10 cellular contexts compared by ENCODE assay signal in genomic region chr2:66577331-66578041, GRCh38.
DNase-seq lines count a peak whose midpoint lies in the region; ATAC-seq, FAIRE-seq and TF ChIP-seq lines count a peak whose summit lies in the region.
"Had no signal": no experiment of that assay in that cellular context is flagged by ENCODE, and none has a peak within 500 bp of the region (broad histone marks: within the 10 kb centered on the region; RNA-seq: fewer than 3 reads in every experiment).

No MANE protein-coding gene starts in this region.

- H3K79me2 ChIP-seq in trophoblast cell (ENCODE audit: control insufficient read depth, insufficient read depth, low read length, poor library complexity) = peaks cover 1% of the 10 kb centered on the region

- no peak for TF ChIP-seq CTCF in CD14-positive monocyte (IDR thresholded peaks at IDR 0.05)
- peak in 1 of 4 experiments; percentile 41 for TF ChIP-seq CTCF in gastroesophageal sphincter (IDR thresholded peaks at IDR 0.05)
- TF ChIP-seq CTCF in D721Med (IDR thresholded peaks at IDR 0.05; ENCODE audit: insufficient read depth, missing control alignments) = no peak

- H3K36me3 ChIP-seq in SK-N-MC (ENCODE audit: insufficient read depth, low read length) = peaks cover 6% of the 10 kb centered on the region
- H3K36me3 ChIP-seq in gastroesophageal sphincter = no peaks in the 10 kb centered on the region
- H3K36me3 ChIP-seq in trophoblast cell (ENCODE audit: control insufficient read depth in 1 of 2, insufficient read depth in 2 of 2, low read length in 2 of 2) = no peaks in the 10 kb centered on the region

- H3K23ac ChIP-seq in trophoblast cell (ENCODE audit: low read length) = no peak overlapping the region

- H3K14ac ChIP-seq in trophoblast cell (ENCODE audit: low read length) = peak overlapping the region; percentile 2

- no peak overlapping the region for H2BK120ac ChIP-seq in trophoblast cell (ENCODE audit: insufficient read depth, low read length, poor library complexity)

- intact Hi-C loops in CD14-positive monocyte (cut with micrococcal nuclease) = loop anchor here (5.0 to 10.0 kb wide), 2 partner anchors 143 to 145 kb away; partner anchors contain the start of gene MEIS1 (in 1 of the 2)

- peaks cover 25 to 64% (median 26%) of the 10 kb centered on the region in 3 donors for H3K27me3 Mint-ChIP-seq in CD14-positive monocyte (ENCODE audit: low read depth in 3 of 3)

- no peak overlapping the region for H2AK5ac ChIP-seq in trophoblast cell (ENCODE audit: low read length)

- no peak overlapping the region for H2BK5ac ChIP-seq in trophoblast cell (ENCODE audit: low read depth, low read length, poor library complexity)

- peaks cover 0 to 17% (median 10%) of the 10 kb centered on the region in 7 donors for H3K9me3 Mint-ChIP-seq in CD14-positive monocyte

- H3K27me3 ChIP-seq in gastroesophageal sphincter (peaks cover 29% of the 10 kb centered on the region), trophoblast cell (ENCODE audit: insufficient read depth, low read length) (peaks cover 21% of the 10 kb centered on the region)

- peaks cover 0 to 2% of the 10 kb centered on the region in 2 donors for H3K36me3 Mint-ChIP-seq in CD14-positive monocyte

- no peak overlapping the region for H3K27ac Mint-ChIP-seq in CD14-positive monocyte

- peak overlapping the region; percentile 17 for H4K8ac ChIP-seq in trophoblast cell (ENCODE audit: low read depth, low read length)

- H3K9me3 ChIP-seq in SK-N-MC (ENCODE audit: low read depth, low read length) = no peaks in the 10 kb centered on the region
- no peaks in the 10 kb centered on the region for H3K9me3 ChIP-seq in gastroesophageal sphincter
- peaks cover 2% of the 10 kb centered on the region for H3K9me3 ChIP-seq in trophoblast cell (ENCODE audit: insufficient read depth, low read depth, low read length)

- H3K18ac ChIP-seq in trophoblast cell (ENCODE audit: low read length) = no peak overlapping the region

- H4K12ac ChIP-seq in trophoblast cell (ENCODE audit: low read depth, low read length) = no peak overlapping the region

- H3K4me3 ChIP-seq in SK-N-MC (peak overlapping the region; percentile 81), gastroesophageal sphincter (peak overlapping the region; percentile 59 to 65), trophoblast cell (ENCODE audit: low read depth, low read length) (peak overlapping the region; percentile 41)

- ATAC-seq in gastroesophageal sphincter = peak; percentile 23

- H3K4me2 ChIP-seq in trophoblast cell (ENCODE audit: low read length) = peak overlapping the region; percentile 94

- H2BK12ac ChIP-seq in trophoblast cell (ENCODE audit: low read length) = no peak overlapping the region

- H3K4ac ChIP-seq in trophoblast cell (ENCODE audit: low read depth, low read length) = no peak overlapping the region

- H3K9ac ChIP-seq in SK-N-MC (ENCODE audit: insufficient read length) = peak overlapping the region; percentile 88
- H3K9ac ChIP-seq in trophoblast cell (ENCODE audit: low read length) = no peak overlapping the region

- peaks cover 35% of the 10 kb centered on the region for H3K4me1 Mint-ChIP-seq in CD14-positive monocyte

- H4K91ac ChIP-seq in trophoblast cell (ENCODE audit: low read depth, low read length) = peak overlapping the region; percentile 2

- peak in 1 of 2 donors; percentile 2 for TF ChIP-seq POLR2A in gastroesophageal sphincter (IDR thresholded peaks at IDR 0.05)

- FAIRE-seq in D721Med (lab: Jason Lieb, UNC) = no peak

- H2AFZ ChIP-seq in trophoblast cell (ENCODE audit: insufficient read depth, low read length, poor library complexity) = peak overlapping the region; percentile 5

- H3K4me1 ChIP-seq in gastroesophageal sphincter (peaks cover 0 to 78% (median 4%) of the 10 kb centered on the region in 3 donors), trophoblast cell (ENCODE audit: control insufficient read depth in 1 of 2, insufficient read depth in 2 of 2, low read length in 2 of 2) (peaks cover 17 to 31% of the 10 kb centered on the region in 2 experiments)

- DNase-seq in CD14-positive monocyte (ENCODE audit: low spot score) (no peak), SK-N-MC (ENCODE audit: low read depth, low spot score) (no peak), trophoblast cell (no peak), NCI-H1436 (lab: John Stamatoyannopoulos, UW) (no peak), SHP77 treated with DMSO at 0.1 percent for 48 hours (lab: John Stamatoyannopoulos, UW) (no peak), D721Med (ENCODE audit: insufficient read length, low spot score) (no peak)
- no peak for DNase-seq in activated effector memory CD4-positive, alpha-beta T cell treated with Interleukin-2 at 50 U/mL for 16 hours
- DNase-seq: activated CD4-positive, alpha-beta T cell treated with anti-CD3 and anti-CD28 coated beads for 48 hours; NCI-H1105 treated with DMSO at 0.1 percent for 48 hours had no signal

- peak overlapping the region; percentile 98 for H3K27ac ChIP-seq in SK-N-MC
- H3K27ac ChIP-seq in gastroesophageal sphincter = peak overlapping the region; percentile 95 to 98 (median 98)
- H3K27ac ChIP-seq in trophoblast cell (ENCODE audit: low read depth, low read length) = no peak overlapping the region

- no peak for TF ChIP-seq EP300 in gastroesophageal sphincter (IDR thresholded peaks at IDR 0.05)

- H3K4me3 Mint-ChIP-seq in CD14-positive monocyte = peak overlapping the region; percentile 68 to 89

- 1 to 12% methylated on average over 10 to 21 of the region's 40 CpGs for WGBS in gastroesophageal sphincter (ENCODE audit: low coverage in 1 of 2), 2 donors
- no CpG with 5 or more reads among the region's 40 CpGs for WGBS in trophoblast cell (ENCODE audit: extremely low coverage, insufficient coverage, insufficient read length)

- peaks cover 10% of the 10 kb centered on the region for H3K79me1 ChIP-seq in trophoblast cell (ENCODE audit: low read length)
